1 cellular context compared by ENCODE assay signal in the genomic region with DNA sequence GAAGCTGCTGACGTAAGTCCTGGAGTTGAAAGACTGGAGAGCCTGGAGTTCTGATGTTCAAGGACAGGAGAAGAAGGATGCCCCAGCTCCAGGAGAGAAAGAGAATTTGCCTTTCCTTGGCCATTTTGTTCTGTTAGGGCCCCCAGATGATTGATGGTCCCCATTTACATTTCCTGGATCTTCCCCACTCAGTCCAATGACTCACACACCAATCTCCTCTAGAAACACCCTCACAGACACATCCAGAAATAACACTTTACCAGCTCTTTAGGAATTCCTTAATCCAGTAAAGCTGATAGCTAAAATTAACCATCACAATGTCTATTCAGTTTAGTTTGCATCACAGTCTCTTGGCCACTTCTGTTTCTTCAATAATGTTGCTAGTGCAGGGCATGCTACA.
TF ChIP-seq lines count a peak whose summit lies in the region.

No MANE protein-coding gene starts in this region.

TF ChIP-seq in HCT116, 20 proteins besides CTCF, POLR2A, EP300 and RAD21 (continued from another document):
- TF ChIP-seq, protein P1, sequence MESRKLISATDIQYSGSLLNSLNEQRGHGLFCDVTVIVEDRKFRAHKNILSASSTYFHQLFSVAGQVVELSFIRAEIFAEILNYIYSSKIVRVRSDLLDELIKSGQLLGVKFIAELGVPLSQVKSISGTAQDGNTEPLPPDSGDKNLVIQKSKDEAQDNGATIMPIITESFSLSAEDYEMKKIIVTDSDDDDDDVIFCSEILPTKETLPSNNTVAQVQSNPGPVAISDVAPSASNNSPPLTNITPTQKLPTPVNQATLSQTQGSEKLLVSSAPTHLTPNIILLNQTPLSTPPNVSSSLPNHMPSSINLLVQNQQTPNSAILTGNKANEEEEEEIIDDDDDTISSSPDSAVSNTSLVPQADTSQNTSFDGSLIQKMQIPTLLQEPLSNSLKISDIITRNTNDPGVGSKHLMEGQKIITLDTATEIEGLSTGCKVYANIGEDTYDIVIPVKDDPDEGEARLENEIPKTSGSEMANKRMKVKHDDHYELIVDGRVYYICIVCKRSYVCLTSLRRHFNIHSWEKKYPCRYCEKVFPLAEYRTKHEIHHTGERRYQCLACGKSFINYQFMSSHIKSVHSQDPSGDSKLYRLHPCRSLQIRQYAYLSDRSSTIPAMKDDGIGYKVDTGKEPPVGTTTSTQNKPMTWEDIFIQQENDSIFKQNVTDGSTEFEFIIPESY (IDR thresholded peaks at IDR 0.05; ENCODE audit: extremely low read depth, insufficient replicate concordance, low read length): no peak
- TF ChIP-seq ZNF274 (IDR thresholded peaks at IDR 0.05; ENCODE audit: low read depth, low read length) (no peak), TCF7L2 (IDR thresholded peaks at IDR 0.05; ENCODE audit: borderline replicate concordance, extremely low read depth, insufficient read depth, insufficient read length) (no peak), CEBPB (IDR thresholded peaks at IDR 0.05; ENCODE audit: low read depth) (no peak), CBX3 (IDR thresholded peaks at IDR 0.05; ENCODE audit: low read depth) (no peak), EGR1 (IDR thresholded peaks at IDR 0.05; ENCODE audit: low read depth) (no peak), SIN3A (IDR thresholded peaks at IDR 0.05; ENCODE audit: low read depth) (no peak), ELF1 (IDR thresholded peaks at IDR 0.05; ENCODE audit: borderline replicate concordance, low read depth) (no peak), SRF (IDR thresholded peaks at IDR 0.05; ENCODE audit: low read depth) (no peak)
- TF ChIP-seq, protein P2, sequence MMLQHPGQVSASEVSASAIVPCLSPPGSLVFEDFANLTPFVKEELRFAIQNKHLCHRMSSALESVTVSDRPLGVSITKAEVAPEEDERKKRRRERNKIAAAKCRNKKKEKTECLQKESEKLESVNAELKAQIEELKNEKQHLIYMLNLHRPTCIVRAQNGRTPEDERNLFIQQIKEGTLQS (IDR thresholded peaks at IDR 0.05): no peak
